Comparison of ENCODE assay signal across 1 cellular context in the genomic region with DNA sequence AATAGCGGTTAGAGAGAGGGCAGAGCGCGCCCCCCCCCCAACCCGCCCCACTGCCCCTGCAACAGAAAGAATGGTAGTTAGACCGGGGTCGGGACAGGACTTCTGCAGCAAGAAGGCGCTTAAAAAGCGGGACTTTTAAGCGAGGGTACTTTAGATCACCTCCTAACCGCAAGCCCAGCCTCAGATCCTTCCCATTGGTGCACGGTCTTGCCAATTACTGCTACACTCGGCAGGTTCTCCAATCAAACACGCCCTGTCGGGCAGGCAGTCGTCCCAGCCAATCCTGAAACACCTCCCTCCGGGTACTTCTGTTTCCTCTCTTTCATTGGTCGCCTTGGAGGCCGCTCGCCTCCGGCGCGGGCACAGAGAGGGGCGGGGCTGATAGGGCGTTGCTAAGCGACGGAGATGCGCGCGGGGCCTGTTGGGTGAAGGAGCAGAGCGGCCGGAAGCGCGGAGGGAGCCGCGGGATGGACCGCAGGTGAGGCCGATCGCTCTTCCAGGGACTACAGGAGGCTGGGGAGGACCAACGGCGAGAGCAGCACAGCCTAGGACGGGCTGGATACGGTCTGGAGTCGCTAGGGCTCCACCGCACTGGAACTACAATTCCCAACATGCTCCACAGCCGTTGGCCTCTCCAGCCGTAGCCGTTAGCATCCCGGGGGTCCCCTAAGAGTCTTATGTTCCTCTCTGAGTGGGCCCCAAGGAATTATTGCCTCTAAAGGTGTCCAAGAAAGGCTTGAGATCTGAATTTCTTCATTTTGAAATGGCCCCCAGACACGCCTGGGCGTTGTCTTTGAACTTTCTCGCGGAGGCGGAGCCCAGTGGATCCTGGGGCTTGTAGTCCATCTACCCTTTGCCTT.
TF ChIP-seq lines count a peak whose summit lies in the region.

A gene (plus strand): TSS at position 428 of the 860 bp plus-strand sequence. CDS start 40 bp downstream, at position 468.

TF ChIP-seq in HepG2, 621 proteins besides CTCF, POLR2A, EP300 and RAD21 (continued from another document and continues in another):
- TF ChIP-seq, protein P1, sequence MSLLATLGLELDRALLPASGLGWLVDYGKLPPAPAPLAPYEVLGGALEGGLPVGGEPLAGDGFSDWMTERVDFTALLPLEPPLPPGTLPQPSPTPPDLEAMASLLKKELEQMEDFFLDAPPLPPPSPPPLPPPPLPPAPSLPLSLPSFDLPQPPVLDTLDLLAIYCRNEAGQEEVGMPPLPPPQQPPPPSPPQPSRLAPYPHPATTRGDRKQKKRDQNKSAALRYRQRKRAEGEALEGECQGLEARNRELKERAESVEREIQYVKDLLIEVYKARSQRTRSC (CRISPR knock-in tag; IDR thresholded peaks at IDR 0.05; ENCODE audit: low read depth), result 0 out of 2 replicates have a peak, but pooled peaks have one; percentile 58
- TF ChIP-seq ZNF256 (CRISPR knock-in tag; conservative IDR thresholded peaks at IDR 0.05) (no peak), ZNF337 (CRISPR knock-in tag; IDR thresholded peaks at IDR 0.05; ENCODE audit: borderline replicate concordance, low read depth) (no peak), TP53 (CRISPR knock-in tag; conservative IDR thresholded peaks at IDR 0.05) (0 out of 2 replicates have a peak, but pooled peaks have one; percentile 38), ZBTB20 (CRISPR knock-in tag; IDR thresholded peaks at IDR 0.05; ENCODE audit: borderline replicate concordance, low read depth) (no peak), ZNF572 (CRISPR knock-in tag; IDR thresholded peaks at IDR 0.05) (no peak), XRCC5 (optimal IDR thresholded peaks at IDR 0.05; ENCODE audit: low read length) (peak; percentile 25), CCAR2 (optimal IDR thresholded peaks at IDR 0.05; ENCODE audit: low read depth, low read length) (no peak), ZNF652 (CRISPR knock-in tag; IDR thresholded peaks at IDR 0.05; ENCODE audit: borderline replicate concordance, low read depth) (no peak), TMF1 (CRISPR knock-in tag; IDR thresholded peaks at IDR 0.05; ENCODE audit: low read depth) (no peak), CAMTA2 (CRISPR knock-in tag; IDR thresholded peaks at IDR 0.05; ENCODE audit: borderline replicate concordance) (no peak), ZNF530 (CRISPR knock-in tag; IDR thresholded peaks at IDR 0.05; ENCODE audit: low read depth) (no peak), TEAD3 (CRISPR knock-in tag; optimal IDR thresholded peaks at IDR 0.05; ENCODE audit: borderline replicate concordance) (no peak), CHCHD3 (CRISPR knock-in tag; IDR thresholded peaks at IDR 0.05) (no peak), ZNF616 (CRISPR knock-in tag; IDR thresholded peaks at IDR 0.05; ENCODE audit: low read depth) (no peak), WIZ (CRISPR knock-in tag; IDR thresholded peaks at IDR 0.05) (0 out of 2 replicates have a peak, but pooled peaks have one; percentile 46), TCF12 (IDR thresholded peaks at IDR 0.05) (no peak), TCF12 (CRISPR knock-in tag; IDR thresholded peaks at IDR 0.05) (no peak), YEATS2 (CRISPR knock-in tag; IDR thresholded peaks at IDR 0.05; ENCODE audit: borderline replicate concordance) (peak; percentile 22; the same call in 1 of the 2 replicates), FOXA1 (IDR thresholded peaks at IDR 0.05) (no peak), FOXA1 (CRISPR knock-in tag; IDR thresholded peaks at IDR 0.05) (no peak), HDAC2 (CRISPR knock-in tag; IDR thresholded peaks at IDR 0.05) (peak; percentile 36), ZNF737 (CRISPR knock-in tag; IDR thresholded peaks at IDR 0.05; ENCODE audit: borderline replicate concordance) (no peak), ZNF451 (CRISPR knock-in tag; IDR thresholded peaks at IDR 0.05) (no peak), POLR2G (IDR thresholded peaks at IDR 0.05; ENCODE audit: low read depth, low read length) (peak; percentile 65), SAFB2 (CRISPR knock-in tag; IDR thresholded peaks at IDR 0.05; ENCODE audit: borderline replicate concordance, low read depth) (peak; percentile 87), PCBP2 (optimal IDR thresholded peaks at IDR 0.05; ENCODE audit: low read depth, low read length, poor library complexity, severe bottlenecking) (no peak), PHF8 (CRISPR knock-in tag; IDR thresholded peaks at IDR 0.05) (no peak; the same call in none of the 2 replicates), CENPT (CRISPR knock-in tag; IDR thresholded peaks at IDR 0.05; ENCODE audit: low read depth) (no peak), ZNF782 (CRISPR knock-in tag; IDR thresholded peaks at IDR 0.05; ENCODE audit: borderline replicate concordance) (no peak; the same call in 1 of the 2 replicates), GABPA (IDR thresholded peaks at IDR 0.05; ENCODE audit: low read depth, low read length) (peak; percentile 50), GABPA (CRISPR knock-in tag; IDR thresholded peaks at IDR 0.05; ENCODE audit: low read depth) (peak; percentile 79), ZFP41 (CRISPR knock-in tag; IDR thresholded peaks at IDR 0.05; ENCODE audit: borderline replicate concordance) (no peak), NR2C2 (CRISPR knock-in tag; IDR thresholded peaks at IDR 0.05; ENCODE audit: borderline replicate concordance) (peak; percentile 84), ZNF44 (CRISPR knock-in tag; IDR thresholded peaks at IDR 0.05) (no peak), ZNF121 (CRISPR knock-in tag; IDR thresholded peaks at IDR 0.05) (no peak; the same call in 1 of the 2 replicates)
- TF ChIP-seq, protein P2, sequence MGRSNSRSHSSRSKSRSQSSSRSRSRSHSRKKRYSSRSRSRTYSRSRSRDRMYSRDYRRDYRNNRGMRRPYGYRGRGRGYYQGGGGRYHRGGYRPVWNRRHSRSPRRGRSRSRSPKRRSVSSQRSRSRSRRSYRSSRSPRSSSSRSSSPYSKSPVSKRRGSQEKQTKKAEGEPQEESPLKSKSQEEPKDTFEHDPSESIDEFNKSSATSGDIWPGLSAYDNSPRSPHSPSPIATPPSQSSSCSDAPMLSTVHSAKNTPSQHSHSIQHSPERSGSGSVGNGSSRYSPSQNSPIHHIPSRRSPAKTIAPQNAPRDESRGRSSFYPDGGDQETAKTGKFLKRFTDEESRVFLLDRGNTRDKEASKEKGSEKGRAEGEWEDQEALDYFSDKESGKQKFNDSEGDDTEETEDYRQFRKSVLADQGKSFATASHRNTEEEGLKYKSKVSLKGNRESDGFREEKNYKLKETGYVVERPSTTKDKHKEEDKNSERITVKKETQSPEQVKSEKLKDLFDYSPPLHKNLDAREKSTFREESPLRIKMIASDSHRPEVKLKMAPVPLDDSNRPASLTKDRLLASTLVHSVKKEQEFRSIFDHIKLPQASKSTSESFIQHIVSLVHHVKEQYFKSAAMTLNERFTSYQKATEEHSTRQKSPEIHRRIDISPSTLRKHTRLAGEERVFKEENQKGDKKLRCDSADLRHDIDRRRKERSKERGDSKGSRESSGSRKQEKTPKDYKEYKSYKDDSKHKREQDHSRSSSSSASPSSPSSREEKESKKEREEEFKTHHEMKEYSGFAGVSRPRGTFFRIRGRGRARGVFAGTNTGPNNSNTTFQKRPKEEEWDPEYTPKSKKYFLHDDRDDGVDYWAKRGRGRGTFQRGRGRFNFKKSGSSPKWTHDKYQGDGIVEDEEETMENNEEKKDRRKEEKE (IDR thresholded peaks at IDR 0.05), result no peak
- TF ChIP-seq, protein P3, sequence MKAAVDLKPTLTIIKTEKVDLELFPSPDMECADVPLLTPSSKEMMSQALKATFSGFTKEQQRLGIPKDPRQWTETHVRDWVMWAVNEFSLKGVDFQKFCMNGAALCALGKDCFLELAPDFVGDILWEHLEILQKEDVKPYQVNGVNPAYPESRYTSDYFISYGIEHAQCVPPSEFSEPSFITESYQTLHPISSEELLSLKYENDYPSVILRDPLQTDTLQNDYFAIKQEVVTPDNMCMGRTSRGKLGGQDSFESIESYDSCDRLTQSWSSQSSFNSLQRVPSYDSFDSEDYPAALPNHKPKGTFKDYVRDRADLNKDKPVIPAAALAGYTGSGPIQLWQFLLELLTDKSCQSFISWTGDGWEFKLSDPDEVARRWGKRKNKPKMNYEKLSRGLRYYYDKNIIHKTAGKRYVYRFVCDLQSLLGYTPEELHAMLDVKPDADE (CRISPR knock-in tag; IDR thresholded peaks at IDR 0.05), result no peak
- TF ChIP-seq, protein P4, sequence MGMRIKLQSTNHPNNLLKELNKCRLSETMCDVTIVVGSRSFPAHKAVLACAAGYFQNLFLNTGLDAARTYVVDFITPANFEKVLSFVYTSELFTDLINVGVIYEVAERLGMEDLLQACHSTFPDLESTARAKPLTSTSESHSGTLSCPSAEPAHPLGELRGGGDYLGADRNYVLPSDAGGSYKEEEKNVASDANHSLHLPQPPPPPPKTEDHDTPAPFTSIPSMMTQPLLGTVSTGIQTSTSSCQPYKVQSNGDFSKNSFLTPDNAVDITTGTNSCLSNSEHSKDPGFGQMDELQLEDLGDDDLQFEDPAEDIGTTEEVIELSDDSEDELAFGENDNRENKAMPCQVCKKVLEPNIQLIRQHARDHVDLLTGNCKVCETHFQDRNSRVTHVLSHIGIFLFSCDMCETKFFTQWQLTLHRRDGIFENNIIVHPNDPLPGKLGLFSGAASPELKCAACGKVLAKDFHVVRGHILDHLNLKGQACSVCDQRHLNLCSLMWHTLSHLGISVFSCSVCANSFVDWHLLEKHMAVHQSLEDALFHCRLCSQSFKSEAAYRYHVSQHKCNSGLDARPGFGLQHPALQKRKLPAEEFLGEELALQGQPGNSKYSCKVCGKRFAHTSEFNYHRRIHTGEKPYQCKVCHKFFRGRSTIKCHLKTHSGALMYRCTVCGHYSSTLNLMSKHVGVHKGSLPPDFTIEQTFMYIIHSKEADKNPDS (CRISPR knock-in tag; IDR thresholded peaks at IDR 0.05), result no peak
- TF ChIP-seq, protein P5, sequence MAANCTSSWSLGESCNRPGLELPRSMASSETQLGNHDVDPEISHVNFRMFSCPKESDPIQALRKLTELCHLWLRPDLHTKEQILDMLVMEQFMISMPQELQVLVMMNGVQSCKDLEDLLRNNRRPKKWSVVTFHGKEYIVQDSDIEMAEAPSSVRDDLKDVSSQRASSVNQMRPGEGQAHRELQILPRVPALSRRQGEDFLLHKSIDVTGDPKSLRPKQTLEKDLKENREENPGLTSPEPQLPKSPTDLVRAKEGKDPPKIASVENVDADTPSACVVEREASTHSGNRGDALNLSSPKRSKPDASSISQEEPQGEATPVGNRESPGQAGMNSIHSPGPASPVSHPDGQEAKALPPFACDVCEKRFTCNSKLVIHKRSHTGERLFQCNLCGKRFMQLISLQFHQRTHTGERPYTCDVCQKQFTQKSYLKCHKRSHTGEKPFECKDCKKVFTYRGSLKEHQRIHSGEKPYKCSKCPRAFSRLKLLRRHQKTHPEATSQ (CRISPR knock-in tag; IDR thresholded peaks at IDR 0.05; ENCODE audit: borderline replicate concordance), result no peak
- TF ChIP-seq, protein P6, sequence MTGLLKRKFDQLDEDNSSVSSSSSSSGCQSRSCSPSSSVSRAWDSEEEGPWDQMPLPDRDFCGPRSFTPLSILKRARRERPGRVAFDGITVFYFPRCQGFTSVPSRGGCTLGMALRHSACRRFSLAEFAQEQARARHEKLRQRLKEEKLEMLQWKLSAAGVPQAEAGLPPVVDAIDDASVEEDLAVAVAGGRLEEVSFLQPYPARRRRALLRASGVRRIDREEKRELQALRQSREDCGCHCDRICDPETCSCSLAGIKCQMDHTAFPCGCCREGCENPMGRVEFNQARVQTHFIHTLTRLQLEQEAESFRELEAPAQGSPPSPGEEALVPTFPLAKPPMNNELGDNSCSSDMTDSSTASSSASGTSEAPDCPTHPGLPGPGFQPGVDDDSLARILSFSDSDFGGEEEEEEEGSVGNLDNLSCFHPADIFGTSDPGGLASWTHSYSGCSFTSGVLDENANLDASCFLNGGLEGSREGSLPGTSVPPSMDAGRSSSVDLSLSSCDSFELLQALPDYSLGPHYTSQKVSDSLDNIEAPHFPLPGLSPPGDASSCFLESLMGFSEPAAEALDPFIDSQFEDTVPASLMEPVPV (CRISPR knock-in tag; IDR thresholded peaks at IDR 0.05), result peak; percentile 68; the same call in 1 of the 2 replicates
- TF ChIP-seq, protein P7, sequence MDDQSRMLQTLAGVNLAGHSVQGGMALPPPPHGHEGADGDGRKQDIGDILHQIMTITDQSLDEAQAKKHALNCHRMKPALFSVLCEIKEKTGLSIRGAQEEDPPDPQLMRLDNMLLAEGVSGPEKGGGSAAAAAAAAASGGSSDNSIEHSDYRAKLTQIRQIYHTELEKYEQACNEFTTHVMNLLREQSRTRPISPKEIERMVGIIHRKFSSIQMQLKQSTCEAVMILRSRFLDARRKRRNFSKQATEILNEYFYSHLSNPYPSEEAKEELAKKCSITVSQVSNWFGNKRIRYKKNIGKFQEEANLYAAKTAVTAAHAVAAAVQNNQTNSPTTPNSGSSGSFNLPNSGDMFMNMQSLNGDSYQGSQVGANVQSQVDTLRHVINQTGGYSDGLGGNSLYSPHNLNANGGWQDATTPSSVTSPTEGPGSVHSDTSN (CRISPR knock-in tag; IDR thresholded peaks at IDR 0.05; ENCODE audit: borderline replicate concordance), result peak; percentile 33; the same call in 1 of the 2 replicates
- TF ChIP-seq, protein P8, sequence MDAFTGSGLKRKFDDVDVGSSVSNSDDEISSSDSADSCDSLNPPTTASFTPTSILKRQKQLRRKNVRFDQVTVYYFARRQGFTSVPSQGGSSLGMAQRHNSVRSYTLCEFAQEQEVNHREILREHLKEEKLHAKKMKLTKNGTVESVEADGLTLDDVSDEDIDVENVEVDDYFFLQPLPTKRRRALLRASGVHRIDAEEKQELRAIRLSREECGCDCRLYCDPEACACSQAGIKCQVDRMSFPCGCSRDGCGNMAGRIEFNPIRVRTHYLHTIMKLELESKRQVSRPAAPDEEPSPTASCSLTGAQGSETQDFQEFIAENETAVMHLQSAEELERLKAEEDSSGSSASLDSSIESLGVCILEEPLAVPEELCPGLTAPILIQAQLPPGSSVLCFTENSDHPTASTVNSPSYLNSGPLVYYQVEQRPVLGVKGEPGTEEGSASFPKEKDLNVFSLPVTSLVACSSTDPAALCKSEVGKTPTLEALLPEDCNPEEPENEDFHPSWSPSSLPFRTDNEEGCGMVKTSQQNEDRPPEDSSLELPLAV (CRISPR knock-in tag; conservative IDR thresholded peaks at IDR 0.05; ENCODE audit: low read depth), result no peak
- TF ChIP-seq, protein P9, sequence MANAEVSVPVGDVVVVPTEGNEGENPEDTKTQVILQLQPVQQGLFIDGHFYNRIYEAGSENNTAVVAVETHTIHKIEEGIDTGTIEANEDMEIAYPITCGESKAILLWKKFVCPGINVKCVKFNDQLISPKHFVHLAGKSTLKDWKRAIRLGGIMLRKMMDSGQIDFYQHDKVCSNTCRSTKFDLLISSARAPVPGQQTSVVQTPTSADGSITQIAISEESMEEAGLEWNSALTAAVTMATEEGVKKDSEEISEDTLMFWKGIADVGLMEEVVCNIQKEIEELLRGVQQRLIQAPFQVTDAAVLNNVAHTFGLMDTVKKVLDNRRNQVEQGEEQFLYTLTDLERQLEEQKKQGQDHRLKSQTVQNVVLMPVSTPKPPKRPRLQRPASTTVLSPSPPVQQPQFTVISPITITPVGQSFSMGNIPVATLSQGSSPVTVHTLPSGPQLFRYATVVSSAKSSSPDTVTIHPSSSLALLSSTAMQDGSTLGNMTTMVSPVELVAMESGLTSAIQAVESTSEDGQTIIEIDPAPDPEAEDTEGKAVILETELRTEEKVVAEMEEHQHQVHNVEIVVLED (CRISPR knock-in tag; IDR thresholded peaks at IDR 0.05; ENCODE audit: borderline replicate concordance), result no peak
